In genomic region chr6:168611691-168612090, GRCh38 we compare ENCODE assay signal across 3 cellular contexts.
"Had no signal": no experiment of that assay in that cellular context is flagged by ENCODE, and none has a peak within 500 bp of the region (broad histone marks: within the 10 kb centered on the region; RNA-seq: fewer than 3 reads in every experiment).

No MANE protein-coding gene starts in this region.

- H3K4me3 ChIP-seq: GM12878 had no signal

- DNase-seq: GDM1, GF-D8 had no signal

- ATAC-seq: GM12878 had no signal
